20 cellular contexts compared by ENCODE assay signal in genomic region chr3:49135499-49135898, GRCh38. TPM values are rescaled to one million over a fixed set of nuclear protein-coding genes. Genes with fewer than 3 reads are reported as not detected.
DNase-seq lines count a peak whose midpoint lies in the region; ATAC-seq, FAIRE-seq and TF ChIP-seq lines count a peak whose summit lies in the region.
"Had no signal": no experiment of that assay in that cellular context is flagged by ENCODE, and none has a peak within 500 bp of the region (broad histone marks: within the 10 kb centered on the region; RNA-seq: fewer than 3 reads in every experiment).

No MANE protein-coding gene starts in this region.

- TF ChIP-seq POLR2A in HepG2 (IDR thresholded peaks at IDR 0.05; ENCODE audit: insufficient read depth in 1 of 2, low read depth in 2 of 2, low read length in 2 of 2) (no peak), GM12891 (IDR thresholded peaks at IDR 0.05; ENCODE audit: low read depth, low read length) (no peak)

- CTCF ChIA-PET in Calu3 (lab: Charles Lee) = no interaction called here
- CTCF ChIA-PET in HepG2 (lab: Yijun Ruan, JAX; ENCODE audit: low intra/inter-chr PET ratio, low total read pairs) = no interaction called here

- H3K27me3 ChIP-seq in HepG2 (ENCODE audit: control insufficient read depth in 1 of 2, insufficient read depth in 2 of 2, low read length in 2 of 2) = no peaks in the 10 kb centered on the region
- peaks cover 4% of the 10 kb centered on the region for H3K27me3 ChIP-seq in osteoblast (ENCODE audit: insufficient read depth, low read length)
- H3K27me3 ChIP-seq: BLaER1, SJCRH30 had no signal

- H2AFZ ChIP-seq in HepG2 (ENCODE audit: low read length) = no peak overlapping the region
- no peak overlapping the region for H2AFZ ChIP-seq in osteoblast (ENCODE audit: low read length)

- H3K4me1 Mint-ChIP-seq in Calu3 (ENCODE audit: low read depth, unreplicated experiment) = peaks cover 31% of the 10 kb centered on the region
- H3K4me1 Mint-ChIP-seq in T-helper 17 cell = peaks cover 3% of the 10 kb centered on the region
- peaks cover 4% of the 10 kb centered on the region for H3K4me1 Mint-ChIP-seq in activated CD4-positive, alpha-beta T cell treated with anti-CD3 and anti-CD28 coated beads, Interleukin-2, amount 10 ng/mL, durations not matched to agents 24 days and 14 days

- FAIRE-seq in HepG2 (lab: Jason Lieb, UNC) (no peak), GM12891 (lab: Jason Lieb, UNC) (no peak)
- FAIRE-seq: A204.1, GM19239, HTR-8/SVneo had no signal

- TF ChIP-seq CTCF in Calu3 (IDR thresholded peaks at IDR 0.05; ENCODE audit: unreplicated experiment) (no peak), HepG2 (CRISPR knock-in tag; IDR thresholded peaks at IDR 0.05) (no peak), osteoblast (IDR thresholded peaks at IDR 0.05; ENCODE audit: extremely low read depth, low read depth, low read length) (no peak)

- no TSS peak for BruUV-seq in Calu3 (replicated peaks; lab: Mats Ljungman, UMichigan)
- BruUV-seq in HepG2 (replicated peaks; lab: Mats Ljungman, UMichigan) = no TSS peak

- no peaks in the 10 kb centered on the region for H3K27me3 Mint-ChIP-seq in Calu3 (ENCODE audit: unreplicated experiment)
- H3K27me3 Mint-ChIP-seq in T-helper 17 cell = peaks cover 51% of the 10 kb centered on the region
- H3K27me3 Mint-ChIP-seq in activated CD4-positive, alpha-beta T cell treated with anti-CD3 and anti-CD28 coated beads, Interleukin-2, amount 10 ng/mL, durations not matched to agents 24 days and 14 days = peaks cover 2% of the 10 kb centered on the region

- no peaks in the 10 kb centered on the region for H3K9me3 Mint-ChIP-seq in Calu3 (ENCODE audit: low read depth, unreplicated experiment)
- no peaks in the 10 kb centered on the region for H3K9me3 Mint-ChIP-seq in activated CD4-positive, alpha-beta T cell treated with anti-CD3 and anti-CD28 coated beads, Interleukin-2, amount 10 ng/mL, durations not matched to agents 24 days and 14 days
- H3K9me3 Mint-ChIP-seq: CD8-positive, alpha-beta T cell had no signal

- no peak overlapping the region for H3K9ac ChIP-seq in HepG2 (ENCODE audit: insufficient read depth, low read depth, low read length)
- H3K9ac ChIP-seq: BLaER1 had no signal

- H3K36me3 Mint-ChIP-seq in Calu3 (ENCODE audit: insufficient read depth, unreplicated experiment) = peaks cover 26% of the 10 kb centered on the region
- H3K36me3 Mint-ChIP-seq in T-helper 17 cell (ENCODE audit: low read depth) = peaks cover 2% of the 10 kb centered on the region
- no peaks in the 10 kb centered on the region for H3K36me3 Mint-ChIP-seq in activated CD4-positive, alpha-beta T cell treated with anti-CD3 and anti-CD28 coated beads, Interleukin-2, amount 10 ng/mL, durations not matched to agents 24 days and 14 days (ENCODE audit: low read depth)
- H3K36me3 Mint-ChIP-seq: CD8-positive, alpha-beta T cell had no signal

- H3K36me3 ChIP-seq in HepG2 (replicated peaks in 1 of 2; ENCODE audit: control insufficient read depth in 1 of 2, insufficient read depth in 2 of 2, low read length in 2 of 2) = peaks cover 0 to 6% of the 10 kb centered on the region in 2 experiments; a peak in 1 of 5 replicates
- peaks cover 15% of the 10 kb centered on the region for H3K36me3 ChIP-seq in osteoblast (ENCODE audit: insufficient read depth, low read length)
- H3K36me3 ChIP-seq: BLaER1, SJCRH30 had no signal

- in situ Hi-C loops in HepG2 (cut with HindIII; ENCODE audit: extremely low pct_ligation_motif_present, low pct_unique_long_range_greater_than_20kb) = no loop called here

- peaks cover 15% of the 10 kb centered on the region for H3K79me2 ChIP-seq in HepG2 (ENCODE audit: insufficient read depth, low read length)
- peaks cover 24% of the 10 kb centered on the region for H3K79me2 ChIP-seq in osteoblast (ENCODE audit: insufficient read depth, low read length)

- TF ChIP-seq EP300 in HepG2 (IDR thresholded peaks at IDR 0.05; ENCODE audit: low read depth in 2 of 2, low read length in 2 of 2) (no peak), HepG2 (CRISPR knock-in tag; IDR thresholded peaks at IDR 0.05; ENCODE audit: borderline replicate concordance) (no peak)

- H3K4me3 Mint-ChIP-seq in Calu3 (ENCODE audit: low read depth, unreplicated experiment) (peak overlapping the region; percentile 18), T-helper 17 cell (no peak overlapping the region)
- H3K4me3 Mint-ChIP-seq in activated CD4-positive, alpha-beta T cell treated with anti-CD3 and anti-CD28 coated beads, Interleukin-2, amount 10 ng/mL, durations not matched to agents 24 days and 14 days = no peak overlapping the region
- H3K4me3 Mint-ChIP-seq: CD8-positive, alpha-beta T cell had no signal

- H3K4me2 ChIP-seq in HepG2 (ENCODE audit: low read depth, low read length) = no peak overlapping the region
- no peak overlapping the region for H3K4me2 ChIP-seq in osteoblast (ENCODE audit: insufficient read depth, low read length)
- H3K4me2 ChIP-seq: BLaER1 had no signal

- no peak for TF ChIP-seq RAD21 in HepG2 (CRISPR knock-in tag; IDR thresholded peaks at IDR 0.05)

- intact Hi-C loops in Calu3 (cut with micrococcal nuclease; ENCODE audit: unreplicated experiment) (no loop called here), HepG2 (cut with micrococcal nuclease; ENCODE audit: unreplicated experiment) (no loop called here)
- intact Hi-C loops in activated CD4-positive, alpha-beta T cell treated with anti-CD3 and anti-CD28 coated beads, Interleukin-2, amount 10 ng/mL, durations not matched to agents 24 days and 14 days (cut with micrococcal nuclease) = no loop called here

- H3K4me3 ChIP-seq in HepG2 (replicated peaks in 1 of 3; ENCODE audit: insufficient read depth in 1 of 3, low read depth in 2 of 3, low read length in 3 of 3) (no peak overlapping the region), osteoblast (ENCODE audit: insufficient read depth, low read length) (no peak overlapping the region)
- H3K4me3 ChIP-seq: BLaER1, SJCRH30 had no signal

- H3K27ac ChIP-seq in HepG2 (ENCODE audit: extremely low read length, insufficient read depth, low read length) (peak overlapping the region; percentile 46), osteoblast (ENCODE audit: low read depth, low read length) (no peak overlapping the region)
- H3K27ac ChIP-seq: BLaER1, HL-60, SJCRH30 had no signal

- POLR2A ChIA-PET in HepG2 (lab: Yijun Ruan, JAX) = interaction anchor here (0.6 to 8.5 kb wide), 6 partner anchors 15 to 43 kb away, joined by 3 to 110 read pairs (median 4); partner anchors contain the start of genes QRICH1 and USP19

- 7% methylated on average over 4 of the region's 4 CpGs for WGBS in HepG2 (ENCODE audit: low lambda C conversion rate)

- DNase-seq in Calu3 (no peak), T-helper 17 cell (no peak), HepG2 (ENCODE audit: low spot score) (no peak), osteoblast (ENCODE audit: insufficient read length, low spot score, missing footprints) (peak; percentile 62), GM12891 (ENCODE audit: insufficient read length, low spot score) (no peak), NCI-H2081 (lab: John Stamatoyannopoulos, UW) (no peak), germinal center (ENCODE audit: low spot score) (no peak)
- DNase-seq in activated CD4-positive, alpha-beta T cell treated with anti-CD3 and anti-CD28 coated beads, Interleukin-2, amount 10 ng/mL, durations not matched to agents 24 days and 14 days = no peak
- DNase-seq: CD8-positive, alpha-beta T cell; H9; NCI-H187; NCI-H446; NCI-H69; RPMI8226; SJCRH30 had no signal

- no peak overlapping the region for H3K27ac Mint-ChIP-seq in Calu3 (ENCODE audit: unreplicated experiment)
- peak overlapping the region; percentile 27 for H3K27ac Mint-ChIP-seq in T-helper 17 cell
- H3K27ac Mint-ChIP-seq in activated CD4-positive, alpha-beta T cell treated with anti-CD3 and anti-CD28 coated beads, Interleukin-2, amount 10 ng/mL, durations not matched to agents 24 days and 14 days = no peak overlapping the region
- H3K27ac Mint-ChIP-seq: CD8-positive, alpha-beta T cell had no signal

- H4K20me1 ChIP-seq in HepG2 (ENCODE audit: insufficient read depth, low read length) = no peaks in the 10 kb centered on the region
- peaks cover 14% of the 10 kb centered on the region for H4K20me1 ChIP-seq in osteoblast (ENCODE audit: insufficient read depth, low read length)
- H4K20me1 ChIP-seq: BLaER1 had no signal

- H3K4me1 ChIP-seq in HepG2 (ENCODE audit: insufficient read depth, low read length) (peaks cover 39% of the 10 kb centered on the region), osteoblast (ENCODE audit: insufficient read depth, low read length) (peaks cover 16% of the 10 kb centered on the region)
- H3K4me1 ChIP-seq: SJCRH30 had no signal

- H3K9me3 ChIP-seq in T-helper 17 cell (ENCODE audit: control insufficient read depth, low read length, poor library complexity, severe bottlenecking) = no peaks in the 10 kb centered on the region
- H3K9me3 ChIP-seq in HepG2 (ENCODE audit: low read length) = no peaks in the 10 kb centered on the region
- no peaks in the 10 kb centered on the region for H3K9me3 ChIP-seq in osteoblast (ENCODE audit: low read depth, low read length)
- H3K9me3 ChIP-seq: BLaER1, SJCRH30 had no signal

- ATAC-seq in T-helper 17 cell = no peak
- peak; percentile 2 for ATAC-seq in HepG2
- ATAC-seq: CD8-positive, alpha-beta T cell had no signal

RNA-seq across cellular contexts. Expression of gene LAMB2, which starts 2.6 kb away (rescaled TPM):
- total RNA-seq in Calu3 (2022) (288 and 316 TPM in 2 replicates), T-helper 17 cell (1 to 10 TPM in 1 of 2 donors, under 1 TPM in 1; 0.65 to 3.3 TPM), HepG2 (2016; rRNA removed; fragmentation: Illumina TruSeq; extraction: Trizol) (67.9 and 208 TPM in 2 replicates), osteoblast (355 and 450 TPM in 2 replicates)
- 13.5 and 15.2 TPM in 2 replicates for total RNA-seq in HepG2 (2016; cell fraction: cytosol; rRNA removed; fragmentation: Illumina TruSeq; extraction: Trizol; ENCODE audit: low read depth)
- 56.7 and 217 TPM in 2 replicates for total RNA-seq in HepG2 (2016; cell fraction: insoluble cytoplasmic fraction; rRNA removed; fragmentation: Illumina TruSeq; extraction: Trizol)
- total RNA-seq in HepG2 (2016; cell fraction: membrane; rRNA removed; fragmentation: Illumina TruSeq; extraction: Trizol) = 16.6 and 17.9 TPM in 2 replicates
- 198 and 230 TPM in 2 replicates for total RNA-seq in HepG2 (2016; cell fraction: nucleus; rRNA removed; fragmentation: Illumina TruSeq; extraction: Trizol)
- polyA plus RNA-seq in HepG2 (2011; rRNA removed) = 443 and 619 TPM in 2 replicates
- polyA plus RNA-seq in HepG2 (2011; cell fraction: cytosol; rRNA removed) = 165 and 171 TPM in 2 replicates
- 2,056 and 2,231 TPM in 2 replicates for polyA plus RNA-seq in HepG2 (2011; cell fraction: nucleus; rRNA removed)
- 234 and 362 TPM in 2 replicates for polyA plus RNA-seq in HepG2 (2012)
- polyA plus RNA-seq in HepG2 (2016; cell fraction: cytosol; fragmentation: Illumina TruSeq; extraction: Trizol; ENCODE audit: low read depth) = 7.4 and 10.4 TPM in 2 replicates
- polyA plus RNA-seq in HepG2 (2016; cell fraction: insoluble cytoplasmic fraction; fragmentation: Illumina TruSeq; extraction: Trizol; ENCODE audit: low read depth) = 45.9 and 61.9 TPM in 2 replicates
- 9.9 and 13.5 TPM in 2 replicates for polyA plus RNA-seq in HepG2 (2016; cell fraction: membrane; fragmentation: Illumina TruSeq; extraction: Trizol; ENCODE audit: low read depth)
- 423 and 430 TPM in 2 replicates for polyA plus RNA-seq in HepG2 (2016; cell fraction: nucleus; fragmentation: Illumina TruSeq; extraction: Trizol; ENCODE audit: insufficient read depth, low read depth)
- polyA minus RNA-seq in HepG2 (2011; rRNA and poly(A)+ RNA removed; ENCODE audit: low replicate concordance) = 13.3 and 724 TPM in 2 replicates
- 108 and 211 TPM in 2 replicates for polyA minus RNA-seq in HepG2 (2011; cell fraction: cytosol; rRNA and poly(A)+ RNA removed)
- 147 and 217 TPM in 2 replicates for polyA minus RNA-seq in HepG2 (2011; cell fraction: nucleus; rRNA and poly(A)+ RNA removed)
- 1.5 TPM for polyA plus RNA-seq in GM12891 (2012; ENCODE audit: low read depth, missing spikeins)
- total RNA-seq in activated CD4-positive, alpha-beta T cell treated with anti-CD3 and anti-CD28 coated beads, Interleukin-2, amount 10 ng/mL, durations not matched to agents 24 days and 14 days = not detected in 2 replicates
- total RNA-seq: CD8-positive, alpha-beta T cell had no signal

RNA-seq across cellular contexts. Expression of gene USP19, which starts 14.9 kb away (rescaled TPM):
- total RNA-seq in Calu3 (2022) (44.3 and 51.0 TPM in 2 replicates), T-helper 17 cell (10 to 100 TPM; 51.4 to 56.6 TPM), HepG2 (2016; rRNA removed; fragmentation: Illumina TruSeq; extraction: Trizol) (31.7 and 33.8 TPM in 2 replicates), osteoblast (37.1 and 49.6 TPM in 2 replicates)
- total RNA-seq in HepG2 (2016; cell fraction: cytosol; rRNA removed; fragmentation: Illumina TruSeq; extraction: Trizol; ENCODE audit: low read depth) = 3.2 and 3.3 TPM in 2 replicates
- 28.9 and 29.8 TPM in 2 replicates for total RNA-seq in HepG2 (2016; cell fraction: insoluble cytoplasmic fraction; rRNA removed; fragmentation: Illumina TruSeq; extraction: Trizol)
- total RNA-seq in HepG2 (2016; cell fraction: membrane; rRNA removed; fragmentation: Illumina TruSeq; extraction: Trizol) = 7.3 and 7.8 TPM in 2 replicates
- 30.6 and 33.3 TPM in 2 replicates for total RNA-seq in HepG2 (2016; cell fraction: nucleus; rRNA removed; fragmentation: Illumina TruSeq; extraction: Trizol)
- 28.3 and 36.6 TPM in 2 replicates for polyA plus RNA-seq in HepG2 (2011; rRNA removed)
- polyA plus RNA-seq in HepG2 (2011; cell fraction: cytosol; rRNA removed) = 20.1 and 31.8 TPM in 2 replicates
- 90.2 and 110 TPM in 2 replicates for polyA plus RNA-seq in HepG2 (2011; cell fraction: nucleus; rRNA removed)
- polyA plus RNA-seq in HepG2 (2012) = 21.9 and 23.6 TPM in 2 replicates
- 0.88 and 1.7 TPM in 2 replicates for polyA plus RNA-seq in HepG2 (2016; cell fraction: cytosol; fragmentation: Illumina TruSeq; extraction: Trizol; ENCODE audit: low read depth)
- polyA plus RNA-seq in HepG2 (2016; cell fraction: insoluble cytoplasmic fraction; fragmentation: Illumina TruSeq; extraction: Trizol; ENCODE audit: low read depth) = 19.6 and 20.4 TPM in 2 replicates
- polyA plus RNA-seq in HepG2 (2016; cell fraction: membrane; fragmentation: Illumina TruSeq; extraction: Trizol; ENCODE audit: low read depth) = 2.9 and 3.5 TPM in 2 replicates
- 46.8 and 50.9 TPM in 2 replicates for polyA plus RNA-seq in HepG2 (2016; cell fraction: nucleus; fragmentation: Illumina TruSeq; extraction: Trizol; ENCODE audit: insufficient read depth, low read depth)
- 183 and 184 TPM in 2 replicates for polyA minus RNA-seq in HepG2 (2011; rRNA and poly(A)+ RNA removed; ENCODE audit: low replicate concordance)
- polyA minus RNA-seq in HepG2 (2011; cell fraction: cytosol; rRNA and poly(A)+ RNA removed) = 23.4 and 29.4 TPM in 2 replicates
- polyA minus RNA-seq in HepG2 (2011; cell fraction: nucleus; rRNA and poly(A)+ RNA removed) = 26.7 and 30.1 TPM in 2 replicates
- polyA plus RNA-seq in GM12891 (2012; ENCODE audit: low read depth, missing spikeins) = 26.9 TPM
- 57.2 and 64.9 TPM in 2 replicates for total RNA-seq in activated CD4-positive, alpha-beta T cell treated with anti-CD3 and anti-CD28 coated beads, Interleukin-2, amount 10 ng/mL, durations not matched to agents 24 days and 14 days

RNA-seq across cellular contexts. Expression of gene CCDC71, which starts 30.6 kb away (rescaled TPM):
- total RNA-seq in Calu3 (2022) = 19.2 and 20.2 TPM in 2 replicates
- total RNA-seq in T-helper 17 cell = 10 to 100 TPM; 13.7 to 13.9 TPM
- 13.3 and 14.3 TPM in 2 replicates for total RNA-seq in HepG2 (2016; rRNA removed; fragmentation: Illumina TruSeq; extraction: Trizol)
- total RNA-seq in HepG2 (2016; cell fraction: cytosol; rRNA removed; fragmentation: Illumina TruSeq; extraction: Trizol; ENCODE audit: low read depth) = 4.1 and 4.7 TPM in 2 replicates
- total RNA-seq in HepG2 (2016; cell fraction: insoluble cytoplasmic fraction; rRNA removed; fragmentation: Illumina TruSeq; extraction: Trizol) = 12.6 and 13.9 TPM in 2 replicates
- total RNA-seq in HepG2 (2016; cell fraction: membrane; rRNA removed; fragmentation: Illumina TruSeq; extraction: Trizol) = 10.5 and 10.7 TPM in 2 replicates
- 9.0 and 9.1 TPM in 2 replicates for total RNA-seq in HepG2 (2016; cell fraction: nucleus; rRNA removed; fragmentation: Illumina TruSeq; extraction: Trizol)
- polyA plus RNA-seq in HepG2 (2011; rRNA removed) = 9.7 and 14.9 TPM in 2 replicates
- 11.8 and 15.0 TPM in 2 replicates for polyA plus RNA-seq in HepG2 (2011; cell fraction: cytosol; rRNA removed)
- polyA plus RNA-seq in HepG2 (2011; cell fraction: nucleus; rRNA removed) = 12.1 and 12.2 TPM in 2 replicates
- polyA plus RNA-seq in HepG2 (2012) = 6.4 and 7.7 TPM in 2 replicates
- polyA plus RNA-seq in HepG2 (2016; cell fraction: cytosol; fragmentation: Illumina TruSeq; extraction: Trizol; ENCODE audit: low read depth) = 2.1 and 3.0 TPM in 2 replicates
- polyA plus RNA-seq in HepG2 (2016; cell fraction: insoluble cytoplasmic fraction; fragmentation: Illumina TruSeq; extraction: Trizol; ENCODE audit: low read depth) = 15.2 TPM in 2 replicates
- 5.5 and 5.6 TPM in 2 replicates for polyA plus RNA-seq in HepG2 (2016; cell fraction: membrane; fragmentation: Illumina TruSeq; extraction: Trizol; ENCODE audit: low read depth)
- polyA plus RNA-seq in HepG2 (2016; cell fraction: nucleus; fragmentation: Illumina TruSeq; extraction: Trizol; ENCODE audit: insufficient read depth, low read depth) = 9.9 and 12.2 TPM in 2 replicates
- 56.3 and 64.8 TPM in 2 replicates for polyA minus RNA-seq in HepG2 (2011; rRNA and poly(A)+ RNA removed; ENCODE audit: low replicate concordance)
- polyA minus RNA-seq in HepG2 (2011; cell fraction: cytosol; rRNA and poly(A)+ RNA removed) = 9.1 and 9.9 TPM in 2 replicates
- polyA minus RNA-seq in HepG2 (2011; cell fraction: nucleus; rRNA and poly(A)+ RNA removed) = 24.2 and 24.7 TPM in 2 replicates
- 19.2 and 22.8 TPM in 2 replicates for total RNA-seq in osteoblast
- polyA plus RNA-seq in GM12891 (2012; ENCODE audit: low read depth, missing spikeins) = 13.6 TPM
- 25.7 and 26.7 TPM in 2 replicates for total RNA-seq in activated CD4-positive, alpha-beta T cell treated with anti-CD3 and anti-CD28 coated beads, Interleukin-2, amount 10 ng/mL, durations not matched to agents 24 days and 14 days

RNA-seq across cellular contexts. Expression of gene QARS1, which starts 30.9 kb away (rescaled TPM):
- total RNA-seq in Calu3 (2022) (179 and 248 TPM in 2 replicates), T-helper 17 cell (100 to 1,000 TPM; 214 to 269 TPM), HepG2 (2016; rRNA removed; fragmentation: Illumina TruSeq; extraction: Trizol) (307 and 408 TPM in 2 replicates), osteoblast (360 and 416 TPM in 2 replicates)
- total RNA-seq in HepG2 (2016; cell fraction: cytosol; rRNA removed; fragmentation: Illumina TruSeq; extraction: Trizol; ENCODE audit: low read depth) = 108 and 142 TPM in 2 replicates
- total RNA-seq in HepG2 (2016; cell fraction: insoluble cytoplasmic fraction; rRNA removed; fragmentation: Illumina TruSeq; extraction: Trizol) = 307 and 376 TPM in 2 replicates
- 314 and 352 TPM in 2 replicates for total RNA-seq in HepG2 (2016; cell fraction: membrane; rRNA removed; fragmentation: Illumina TruSeq; extraction: Trizol)
- total RNA-seq in HepG2 (2016; cell fraction: nucleus; rRNA removed; fragmentation: Illumina TruSeq; extraction: Trizol) = 221 and 253 TPM in 2 replicates
- 327 and 419 TPM in 2 replicates for polyA plus RNA-seq in HepG2 (2011; rRNA removed)
- polyA plus RNA-seq in HepG2 (2011; cell fraction: cytosol; rRNA removed) = 412 and 463 TPM in 2 replicates
- polyA plus RNA-seq in HepG2 (2011; cell fraction: nucleus; rRNA removed) = 959 and 1,022 TPM in 2 replicates
- 332 and 451 TPM in 2 replicates for polyA plus RNA-seq in HepG2 (2012)
- polyA plus RNA-seq in HepG2 (2016; cell fraction: cytosol; fragmentation: Illumina TruSeq; extraction: Trizol; ENCODE audit: low read depth) = 127 and 157 TPM in 2 replicates
- polyA plus RNA-seq in HepG2 (2016; cell fraction: insoluble cytoplasmic fraction; fragmentation: Illumina TruSeq; extraction: Trizol; ENCODE audit: low read depth) = 340 and 376 TPM in 2 replicates
- 292 and 350 TPM in 2 replicates for polyA plus RNA-seq in HepG2 (2016; cell fraction: membrane; fragmentation: Illumina TruSeq; extraction: Trizol; ENCODE audit: low read depth)
- 430 and 462 TPM in 2 replicates for polyA plus RNA-seq in HepG2 (2016; cell fraction: nucleus; fragmentation: Illumina TruSeq; extraction: Trizol; ENCODE audit: insufficient read depth, low read depth)
- 258 and 464 TPM in 2 replicates for polyA minus RNA-seq in HepG2 (2011; rRNA and poly(A)+ RNA removed; ENCODE audit: low replicate concordance)
- 175 and 228 TPM in 2 replicates for polyA minus RNA-seq in HepG2 (2011; cell fraction: cytosol; rRNA and poly(A)+ RNA removed)
- polyA minus RNA-seq in HepG2 (2011; cell fraction: nucleus; rRNA and poly(A)+ RNA removed) = 194 and 201 TPM in 2 replicates
- 328 TPM for polyA plus RNA-seq in GM12891 (2012; ENCODE audit: low read depth, missing spikeins)
- 188 and 192 TPM in 2 replicates for total RNA-seq in activated CD4-positive, alpha-beta T cell treated with anti-CD3 and anti-CD28 coated beads, Interleukin-2, amount 10 ng/mL, durations not matched to agents 24 days and 14 days

RNA-seq across cellular contexts. Expression of gene KLHDC8B, which starts 35.9 kb away (rescaled TPM):
- 5.4 and 7.1 TPM in 2 replicates for total RNA-seq in Calu3 (2022)
- 1 to 10 TPM; 1.7 to 8.7 TPM for total RNA-seq in T-helper 17 cell
- total RNA-seq in HepG2 (2016; rRNA removed; fragmentation: Illumina TruSeq; extraction: Trizol) = 17.2 and 17.7 TPM in 2 replicates
- total RNA-seq in HepG2 (2016; cell fraction: cytosol; rRNA removed; fragmentation: Illumina TruSeq; extraction: Trizol; ENCODE audit: low read depth) = 5.3 and 6.0 TPM in 2 replicates
- total RNA-seq in HepG2 (2016; cell fraction: insoluble cytoplasmic fraction; rRNA removed; fragmentation: Illumina TruSeq; extraction: Trizol) = 18.2 and 18.3 TPM in 2 replicates
- total RNA-seq in HepG2 (2016; cell fraction: membrane; rRNA removed; fragmentation: Illumina TruSeq; extraction: Trizol) = 12.5 and 13.9 TPM in 2 replicates
- 9.8 and 11.3 TPM in 2 replicates for total RNA-seq in HepG2 (2016; cell fraction: nucleus; rRNA removed; fragmentation: Illumina TruSeq; extraction: Trizol)
- 17.8 and 25.3 TPM in 2 replicates for polyA plus RNA-seq in HepG2 (2011; rRNA removed)
- polyA plus RNA-seq in HepG2 (2011; cell fraction: cytosol; rRNA removed) = 22.1 and 25.8 TPM in 2 replicates
- polyA plus RNA-seq in HepG2 (2011; cell fraction: nucleus; rRNA removed) = 23.7 and 30.7 TPM in 2 replicates
- 10.3 and 15.5 TPM in 2 replicates for polyA plus RNA-seq in HepG2 (2012)
- 3.5 and 4.4 TPM in 2 replicates for polyA plus RNA-seq in HepG2 (2016; cell fraction: cytosol; fragmentation: Illumina TruSeq; extraction: Trizol; ENCODE audit: low read depth)
- 15.1 and 17.0 TPM in 2 replicates for polyA plus RNA-seq in HepG2 (2016; cell fraction: insoluble cytoplasmic fraction; fragmentation: Illumina TruSeq; extraction: Trizol; ENCODE audit: low read depth)
- polyA plus RNA-seq in HepG2 (2016; cell fraction: membrane; fragmentation: Illumina TruSeq; extraction: Trizol; ENCODE audit: low read depth) = 8.7 and 9.4 TPM in 2 replicates
- 19.1 and 19.7 TPM in 2 replicates for polyA plus RNA-seq in HepG2 (2016; cell fraction: nucleus; fragmentation: Illumina TruSeq; extraction: Trizol; ENCODE audit: insufficient read depth, low read depth)
- polyA minus RNA-seq in HepG2 (2011; rRNA and poly(A)+ RNA removed; ENCODE audit: low replicate concordance) = 1.0 and 28.1 TPM in 2 replicates
- polyA minus RNA-seq in HepG2 (2011; cell fraction: cytosol; rRNA and poly(A)+ RNA removed) = 8.4 and 13.7 TPM in 2 replicates
- 9.1 and 15.0 TPM in 2 replicates for polyA minus RNA-seq in HepG2 (2011; cell fraction: nucleus; rRNA and poly(A)+ RNA removed)
- total RNA-seq in osteoblast = 16.6 and 18.3 TPM in 2 replicates
- polyA plus RNA-seq in GM12891 (2012; ENCODE audit: low read depth, missing spikeins) = 3.5 TPM
- 1.5 and 2.3 TPM in 2 replicates for total RNA-seq in activated CD4-positive, alpha-beta T cell treated with anti-CD3 and anti-CD28 coated beads, Interleukin-2, amount 10 ng/mL, durations not matched to agents 24 days and 14 days
